Comparison of ENCODE assay signal across 8 cellular contexts in genomic region chr15:43492266-43492665, GRCh38. TPM values are rescaled to one million over a fixed set of nuclear protein-coding genes. Genes with fewer than 3 reads are reported as not detected.
A peak's percentile ranks its signal among the peaks of the same experiment; 100 is the strongest.
DNase-seq lines count a peak whose midpoint lies in the region; ATAC-seq and TF ChIP-seq lines count a peak whose summit lies in the region.

No MANE protein-coding gene starts in this region.

- no peaks in the 10 kb centered on the region for H3K9me3 Mint-ChIP-seq in WTC11

- peak overlapping the region; percentile 95 for H3K4me3 Mint-ChIP-seq in WTC11

- no peak for TF ChIP-seq POLR2A in spleen (IDR thresholded peaks at IDR 0.05)

- no CpG with 5 or more reads among the region's 7 CpGs for WGBS in iPS DF 6.9 (ENCODE audit: insufficient coverage, insufficient read length)
- WGBS in spleen, 5 donors = 17 to 24% (median 19%) methylated on average over 7 of the region's 7 CpGs

- H3K4me1 ChIP-seq in iPS DF 6.9 (ENCODE audit: control insufficient read depth, insufficient read depth, low read length) (peaks cover 4% of the 10 kb centered on the region), spleen (peaks cover 6 to 49% (median 25%) of the 10 kb centered on the region in 6 donors)

- H3K36me3 Mint-ChIP-seq in WTC11 = peaks cover 41% of the 10 kb centered on the region

- H3K4me3 ChIP-seq in iPS DF 6.9 (ENCODE audit: low read length) (peak overlapping the region; percentile 92; the same call in 1 of the 2 replicates), spleen (peak overlapping the region; percentile 56 to 90 (median 84))

- H3K4me1 Mint-ChIP-seq in WTC11 = peaks cover 32% of the 10 kb centered on the region

- POLR2A ChIA-PET in WTC11 (lab: Charles Lee) = interaction anchor here (2.0 kb wide), 1 partner anchor 18 kb away, joined by 19 read pairs; no protein-coding TSS in a partner anchor

- CTCF ChIA-PET in WTC11 (lab: Charles Lee) = interaction anchor here (1.4 to 5.6 kb wide), 3 partner anchors 19 to 25 kb away, joined by 4 to 80 read pairs (median 30); partner anchors contain the start of gene MAP1A

- H3K27ac ChIP-seq in iPS DF 6.9 (ENCODE audit: low read length) (no peak overlapping the region), spleen (peak overlapping the region; percentile 63 to 91 (median 86))

- H3K9me3 ChIP-seq in iPS DF 6.9 (ENCODE audit: control insufficient read depth, insufficient read depth, low read length) (no peaks in the 10 kb centered on the region), spleen (no peaks in the 10 kb centered on the region)

- TF ChIP-seq CTCF in WTC11 (IDR thresholded peaks at IDR 0.05) (no peak), spleen (IDR thresholded peaks at IDR 0.05 in 8 of 11, conservative IDR thresholded peaks at IDR 0.05 in 3 of 11) (no peak)

- H3K36me3 ChIP-seq in iPS DF 6.9 (ENCODE audit: control insufficient read depth, insufficient read depth, low read length) (peaks cover 3% of the 10 kb centered on the region; the same call in 1 of the 2 replicates), spleen (peaks cover 0 to 42% (median 12%) of the 10 kb centered on the region in 6 donors)

- H3K27ac Mint-ChIP-seq in WTC11 = peak overlapping the region; percentile 100

- intact Hi-C loops in spleen (cut with DNase I; ENCODE audit: low total_unique reads) = no loop called here

- peak; percentile 40 for ATAC-seq in WTC11
- ATAC-seq in GM21723 (IDR thresholded peaks at IDR 0.05; ENCODE audit: unreplicated experiment) = no peak

- no peaks in the 10 kb centered on the region for H3K27me3 Mint-ChIP-seq in WTC11 (ENCODE audit: low read depth)

- H3K27me3 ChIP-seq in iPS DF 6.9 (ENCODE audit: control insufficient read depth, insufficient read depth, low read length) (no peaks in the 10 kb centered on the region), spleen (replicated peaks in 1 of 7) (no peaks in the 10 kb centered on the region)

- DNase-seq in DMS53 (lab: John Stamatoyannopoulos, UW) (peak; percentile 53), DMS53 treated with DMSO at 0.1 percent for 48 hours (lab: John Stamatoyannopoulos, UW; ENCODE audit: unreplicated experiment) (no peak), WTC11 (ENCODE audit: low spot score) (no peak), iPS DF 6.9 (ENCODE audit: low read depth, low spot score) (no peak), spleen (no peak), COR-L47 (lab: John Stamatoyannopoulos, UW) (no peak), ecto neural progenitor cell (ENCODE audit: low spot score) (no peak)

TF ChIP-seq in WTC11, 78 proteins besides CTCF, POLR2A, EP300 and RAD21:
- TF ChIP-seq ETV6 (CRISPR knock-in tag; IDR thresholded peaks at IDR 0.05) (0 out of 2 replicates have a peak, but pooled peaks have one; percentile 51), ZNF423 (CRISPR knock-in tag; IDR thresholded peaks at IDR 0.05) (peak; percentile 51; the same call in 1 of the 2 replicates), NFE2L1 (CRISPR knock-in tag; IDR thresholded peaks at IDR 0.05) (0 out of 2 replicates have a peak, but pooled peaks have one; percentile 25), MLX (CRISPR knock-in tag; IDR thresholded peaks at IDR 0.05) (no peak)

RNA-seq across cellular contexts. Expression of gene TP53BP1, which starts 0.7 kb away (rescaled TPM):
- 52.8 to 67.1 TPM (median 54.9 TPM) in 3 replicates for total RNA-seq in WTC11 (2021)
- 10 to 100 TPM; 37.7 to 55.4 (median 44.7) TPM for total RNA-seq in spleen
- 10 to 100 TPM in 1 of 3 donors, 1 to 10 TPM in 2; 7.2 to 12.6 (median 9.0) TPM for polyA plus RNA-seq in spleen

RNA-seq across cellular contexts. Expression of gene MAP1A, which starts 25.1 kb away (rescaled TPM):
- total RNA-seq in WTC11 (2021) (1.1 to 2.2 TPM (median 1.1 TPM) in 3 replicates), spleen (1 to 10 TPM; 2.0 to 5.4 (median 3.1) TPM)
- polyA plus RNA-seq in spleen = under 1 TPM; 0.15 to 0.35 (median 0.20) TPM
